8 cellular contexts compared by ENCODE assay signal in genomic region chr4:3500111-3500510, GRCh38. TPM values are rescaled to one million over a fixed set of nuclear protein-coding genes. Genes with fewer than 3 reads are reported as not detected.
"Had no signal": no experiment of that assay in that cellular context is flagged by ENCODE, and none has a peak within 500 bp of the region (broad histone marks: within the 10 kb centered on the region; RNA-seq: fewer than 3 reads in every experiment).

No MANE protein-coding gene starts in this region.

- H3K4me3 ChIP-seq: GM23338 had no signal

- H2AFZ ChIP-seq: GM23338 had no signal

- ATAC-seq: GM23338 had no signal

- H3K4me2 ChIP-seq: GM23338 had no signal

- DNase-seq: H9, HCEC 1CT had no signal

- FAIRE-seq: H1, H54, HTR-8/SVneo had no signal

RNA-seq across cellular contexts. Expression of gene DOK7, which starts 37.0 kb away (rescaled TPM):
- total RNA-seq: H1 had no signal

RNA-seq across cellular contexts. Expression of gene HGFAC, which starts 58.3 kb away (rescaled TPM):
- total RNA-seq: HT-29 had no signal
- polyA plus RNA-seq: GM23338, IgD-negative memory B cell had no signal
